In the genomic region with DNA sequence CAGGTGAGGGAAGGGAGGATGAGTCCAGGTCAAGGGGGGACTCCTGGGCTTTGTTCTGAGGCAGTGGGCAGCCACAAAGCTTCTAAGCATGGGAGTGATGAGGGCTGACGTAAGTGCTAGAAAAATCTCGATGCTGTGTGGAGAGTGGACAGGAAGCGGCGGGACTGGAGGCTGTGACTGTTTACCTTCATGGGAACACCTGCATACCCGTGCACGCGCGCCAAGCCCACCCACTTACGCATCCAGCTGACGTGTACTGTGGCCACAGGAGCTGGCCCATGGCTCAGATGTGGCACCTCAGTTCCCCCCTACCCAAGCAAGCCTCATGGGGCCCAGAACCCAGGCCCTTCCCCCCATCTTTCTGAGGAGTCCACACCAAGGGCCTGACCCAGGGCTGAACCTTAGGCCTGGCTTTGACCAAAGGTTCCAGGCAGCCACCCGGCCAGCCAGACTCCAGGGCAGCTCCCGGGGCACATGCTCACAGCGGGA, we compare ENCODE assay signal across 2 cellular contexts.
A peak's percentile ranks its signal among the peaks of the same experiment; 100 is the strongest.
TF ChIP-seq lines count a peak whose summit lies in the region.

No MANE protein-coding gene starts in this region.

TF ChIP-seq in K562, 482 proteins besides CTCF, POLR2A, EP300 and RAD21:
- peak; percentile 6; the same call in 1 of the 2 replicates for TF ChIP-seq POLR2G (IDR thresholded peaks at IDR 0.05; ENCODE audit: low read depth, low read length)
- no peak for TF ChIP-seq BDP1 (IDR thresholded peaks at IDR 0.05; ENCODE audit: insufficient read depth, insufficient read length)

TF ChIP-seq in liver, 16 proteins besides CTCF, POLR2A, EP300 and RAD21:
- TF ChIP-seq SP1 (IDR thresholded peaks at IDR 0.05) (peak; percentile 50), HNF4G (IDR thresholded peaks at IDR 0.05) (no peak), RXRA (IDR thresholded peaks at IDR 0.05) (peak; percentile 70 to 75), HNF4A (conservative IDR thresholded peaks at IDR 0.05) (peak; percentile 40 to 51)
